1 cellular context compared by ENCODE assay signal in the genomic region with DNA sequence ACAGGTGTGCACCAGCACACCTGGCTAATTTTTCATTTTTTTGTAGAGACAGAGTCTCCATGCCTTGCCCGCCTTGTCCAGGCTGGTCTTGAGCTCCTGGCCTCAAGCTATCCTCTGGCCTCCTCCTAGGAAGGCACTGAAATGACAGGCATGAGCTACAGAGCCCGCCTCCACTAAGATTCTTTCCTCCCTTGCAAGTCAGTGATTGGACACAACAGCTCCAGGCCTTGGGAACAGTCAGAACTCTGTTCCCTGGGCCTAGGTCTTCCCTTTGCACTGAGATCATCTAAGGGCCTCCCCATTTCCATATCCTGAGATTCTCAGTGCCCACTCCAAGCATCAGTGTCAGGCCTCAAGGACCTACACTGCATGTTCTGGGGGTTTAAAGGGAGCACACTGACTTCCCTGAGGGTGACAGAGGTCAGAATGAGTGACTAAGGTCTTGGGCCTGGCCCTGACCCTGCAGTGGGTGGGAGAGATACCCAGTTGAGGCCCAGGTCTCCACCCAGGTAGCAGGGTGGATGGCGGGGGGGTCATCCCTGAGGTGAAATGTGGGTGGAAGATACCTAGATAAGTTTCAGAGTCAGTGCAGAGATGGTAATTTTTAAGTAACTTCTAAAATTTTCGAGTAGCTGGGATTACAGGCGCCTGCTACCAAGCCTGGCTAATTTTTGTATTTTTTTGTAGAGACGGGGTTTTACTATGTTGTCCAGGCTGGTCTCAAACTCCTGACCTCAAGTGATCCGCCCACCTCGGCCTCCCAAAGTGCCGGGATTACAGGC.
TF ChIP-seq lines count a peak whose summit lies in the region.

No MANE protein-coding gene starts in this region.

TF ChIP-seq in GM12878, 131 proteins besides CTCF, POLR2A, EP300 and RAD21:
- TF ChIP-seq, protein P1, sequence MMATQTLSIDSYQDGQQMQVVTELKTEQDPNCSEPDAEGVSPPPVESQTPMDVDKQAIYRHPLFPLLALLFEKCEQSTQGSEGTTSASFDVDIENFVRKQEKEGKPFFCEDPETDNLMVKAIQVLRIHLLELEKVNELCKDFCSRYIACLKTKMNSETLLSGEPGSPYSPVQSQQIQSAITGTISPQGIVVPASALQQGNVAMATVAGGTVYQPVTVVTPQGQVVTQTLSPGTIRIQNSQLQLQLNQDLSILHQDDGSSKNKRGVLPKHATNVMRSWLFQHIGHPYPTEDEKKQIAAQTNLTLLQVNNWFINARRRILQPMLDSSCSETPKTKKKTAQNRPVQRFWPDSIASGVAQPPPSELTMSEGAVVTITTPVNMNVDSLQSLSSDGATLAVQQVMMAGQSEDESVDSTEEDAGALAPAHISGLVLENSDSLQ (IDR thresholded peaks at IDR 0.05), result 0 out of 2 replicates have a peak, but pooled peaks have one; percentile 48
- TF ChIP-seq ASH2L (IDR thresholded peaks at IDR 0.05; ENCODE audit: borderline replicate concordance, low read depth) (no peak), TCF7 (IDR thresholded peaks at IDR 0.05; ENCODE audit: borderline replicate concordance) (no peak), NR2F1 (conservative IDR thresholded peaks at IDR 0.05) (no peak), STAT3 (IDR thresholded peaks at IDR 0.05; ENCODE audit: low read depth, low read length) (no peak), E2F4 (IDR thresholded peaks at IDR 0.05; ENCODE audit: low read depth, low read length) (no peak), REST (IDR thresholded peaks at IDR 0.05; ENCODE audit: low read depth, low read length) (no peak), RB1 (IDR thresholded peaks at IDR 0.05; ENCODE audit: borderline replicate concordance) (no peak), SMAD5 (IDR thresholded peaks at IDR 0.05; ENCODE audit: low read depth) (no peak), SIN3A (IDR thresholded peaks at IDR 0.05; ENCODE audit: low read depth, low read length) (no peak), NR2C2 (IDR thresholded peaks at IDR 0.05; ENCODE audit: borderline replicate concordance, control insufficient read depth, insufficient read length, low read depth) (no peak), CEBPB (IDR thresholded peaks at IDR 0.05; ENCODE audit: borderline replicate concordance in 1 of 2, low read depth in 2 of 2, low read length in 2 of 2) (no peak), CHD2 (IDR thresholded peaks at IDR 0.05; ENCODE audit: borderline replicate concordance, low read depth, low read length) (no peak), HDGF (IDR thresholded peaks at IDR 0.05) (no peak), MTA3 (IDR thresholded peaks at IDR 0.05; ENCODE audit: borderline replicate concordance, low read length) (no peak), TARDBP (IDR thresholded peaks at IDR 0.05; ENCODE audit: borderline replicate concordance) (no peak)
- TF ChIP-seq, protein P2, sequence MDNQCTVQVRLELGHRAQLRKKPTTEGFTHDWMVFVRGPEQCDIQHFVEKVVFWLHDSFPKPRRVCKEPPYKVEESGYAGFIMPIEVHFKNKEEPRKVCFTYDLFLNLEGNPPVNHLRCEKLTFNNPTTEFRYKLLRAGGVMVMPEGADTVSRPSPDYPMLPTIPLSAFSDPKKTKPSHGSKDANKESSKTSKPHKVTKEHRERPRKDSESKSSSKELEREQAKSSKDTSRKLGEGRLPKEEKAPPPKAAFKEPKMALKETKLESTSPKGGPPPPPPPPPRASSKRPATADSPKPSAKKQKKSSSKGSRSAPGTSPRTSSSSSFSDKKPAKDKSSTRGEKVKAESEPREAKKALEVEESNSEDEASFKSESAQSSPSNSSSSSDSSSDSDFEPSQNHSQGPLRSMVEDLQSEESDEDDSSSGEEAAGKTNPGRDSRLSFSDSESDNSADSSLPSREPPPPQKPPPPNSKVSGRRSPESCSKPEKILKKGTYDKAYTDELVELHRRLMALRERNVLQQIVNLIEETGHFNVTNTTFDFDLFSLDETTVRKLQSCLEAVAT (IDR thresholded peaks at IDR 0.05), result 0 out of 2 replicates have a peak, but pooled peaks have one; percentile 35
